ENCODE assay signal across 7 cellular contexts in genomic region chr3:169661567-169662214, GRCh38. TPM values are rescaled to one million over a fixed set of nuclear protein-coding genes. Genes with fewer than 3 reads are reported as not detected.
A peak's percentile ranks its signal among the peaks of the same experiment; 100 is the strongest.
DNase-seq lines count a peak whose midpoint lies in the region; ATAC-seq and TF ChIP-seq lines count a peak whose summit lies in the region.

No MANE protein-coding gene starts in this region.

- H3K4me1 Mint-ChIP-seq in activated naive CD8-positive, alpha-beta T cell treated with anti-CD3 and anti-CD28 coated beads, Interleukin-2, amount 50 U/mL, for 24 hours: peaks cover 45% of the 10 kb centered on the region

- ATAC-seq in activated naive CD8-positive, alpha-beta T cell treated with anti-CD3 and anti-CD28 coated beads, Interleukin-2, amount 50 U/mL, for 24 hours: peak; percentile 21

- WGBS in sigmoid colon, 2 donors: 1% methylated on average over 44 of the region's 44 CpGs

- TF ChIP-seq POLR2A in sigmoid colon (IDR thresholded peaks at IDR 0.05): no peak

- H3K36me3 ChIP-seq in H7 (replicated peaks; ENCODE audit: control insufficient read depth, insufficient read depth, low read length) (no peaks in the 10 kb centered on the region), sigmoid colon (no peaks in the 10 kb centered on the region)

- DNase-seq in GM10266 (ENCODE audit: extremely low spot score): peak; percentile 72
- peak; percentile 62 for DNase-seq in H7
- peak; percentile 37 for DNase-seq in NCI-H1417 treated with DMSO at 0.1 percent for 48 hours (lab: John Stamatoyannopoulos, UW)
- peak; percentile 26 for DNase-seq in activated naive CD8-positive, alpha-beta T cell treated with anti-CD3 and anti-CD28 coated beads, Interleukin-2, amount 50 U/mL, for 24 hours
- peak; percentile 59 for DNase-seq in hepatic stellate cell (ENCODE audit: low spot score)
- DNase-seq in sigmoid colon: no peak
- DNase-seq in epidermal melanocyte (ENCODE audit: insufficient read length, low spot score): no peak

- peaks cover 2% of the 10 kb centered on the region for H3K36me3 Mint-ChIP-seq in activated naive CD8-positive, alpha-beta T cell treated with anti-CD3 and anti-CD28 coated beads, Interleukin-2, amount 50 U/mL, for 24 hours (ENCODE audit: low read depth)

- H3K27me3 ChIP-seq in H7 (ENCODE audit: control insufficient read depth, insufficient read depth, low read length) (peaks cover 68% of the 10 kb centered on the region), sigmoid colon (peaks cover 87 to 100% (median 90%) of the 10 kb centered on the region in 3 donors)

- H3K27ac Mint-ChIP-seq in activated naive CD8-positive, alpha-beta T cell treated with anti-CD3 and anti-CD28 coated beads, Interleukin-2, amount 50 U/mL, for 24 hours: peak overlapping the region; percentile 27

- no peaks in the 10 kb centered on the region for H3K9me3 ChIP-seq in sigmoid colon

- peak overlapping the region; percentile 78 for H3K4me3 Mint-ChIP-seq in activated naive CD8-positive, alpha-beta T cell treated with anti-CD3 and anti-CD28 coated beads, Interleukin-2, amount 50 U/mL, for 24 hours

- H3K27ac ChIP-seq in sigmoid colon: peak overlapping the region; percentile 43 to 82 (median 59)

- no peak for TF ChIP-seq EP300 in sigmoid colon (IDR thresholded peaks at IDR 0.05)

- intact Hi-C loops in sigmoid colon (cut with DNase I): loop anchor here (2.0 to 5.0 kb wide), 2 partner anchors 101 to 515 kb away; no protein-coding TSS in a partner anchor

- H3K4me3 ChIP-seq in H7 (ENCODE audit: insufficient read depth, low read depth, low read length): peak overlapping the region; percentile 60
- H3K4me3 ChIP-seq in sigmoid colon: peak overlapping the region; percentile 23 to 63 (median 55)

- peaks cover 0 to 38% (median 38%) of the 10 kb centered on the region in 4 donors for H3K4me1 ChIP-seq in sigmoid colon

- H3K9me3 Mint-ChIP-seq in activated naive CD8-positive, alpha-beta T cell treated with anti-CD3 and anti-CD28 coated beads, Interleukin-2, amount 50 U/mL, for 24 hours: peaks cover under 1% of the 10 kb centered on the region

- TF ChIP-seq CTCF in GM10266 (IDR thresholded peaks at IDR 0.05; ENCODE audit: control insufficient read depth, insufficient read depth, low read depth, missing control alignments) (no peak), sigmoid colon (IDR thresholded peaks at IDR 0.05) (no peak)

- peaks cover 88% of the 10 kb centered on the region for H3K27me3 Mint-ChIP-seq in activated naive CD8-positive, alpha-beta T cell treated with anti-CD3 and anti-CD28 coated beads, Interleukin-2, amount 50 U/mL, for 24 hours

RNA-seq across cellular contexts. Expression of gene MECOM, which starts 1.8 kb away (rescaled TPM):
- 17.7 and 22.9 TPM in 2 replicates for total RNA-seq in H7 (2014; rRNA removed; shearing (Covaris generic))
- total RNA-seq in sigmoid colon: 10 to 100 TPM in 1 of 4 donors, 1 to 10 TPM in 3; 3.0 to 17.7 (median 4.6) TPM
- 10 to 100 TPM; 12.0 to 23.2 (median 15.3) TPM for polyA plus RNA-seq in sigmoid colon

Comparison
In these comparisons a context has a peak if more than half of its experiments do, and no peak if none do; other contexts are left out.
1. DNase-seq: peak in GM10266 (single experiment), H7 (single experiment), NCI-H1417 treated with DMSO at 0.1 percent for 48 hours (single experiment), activated naive CD8-positive, alpha-beta T cell treated with anti-CD3 and anti-CD28 coated beads, Interleukin-2, amount 50 U/mL, for 24 hours (single experiment) and hepatic stellate cell (single experiment); none in sigmoid colon (single experiment) and epidermal melanocyte (single experiment).